ENCODE assay signal across 8 cellular contexts in the genomic region with DNA sequence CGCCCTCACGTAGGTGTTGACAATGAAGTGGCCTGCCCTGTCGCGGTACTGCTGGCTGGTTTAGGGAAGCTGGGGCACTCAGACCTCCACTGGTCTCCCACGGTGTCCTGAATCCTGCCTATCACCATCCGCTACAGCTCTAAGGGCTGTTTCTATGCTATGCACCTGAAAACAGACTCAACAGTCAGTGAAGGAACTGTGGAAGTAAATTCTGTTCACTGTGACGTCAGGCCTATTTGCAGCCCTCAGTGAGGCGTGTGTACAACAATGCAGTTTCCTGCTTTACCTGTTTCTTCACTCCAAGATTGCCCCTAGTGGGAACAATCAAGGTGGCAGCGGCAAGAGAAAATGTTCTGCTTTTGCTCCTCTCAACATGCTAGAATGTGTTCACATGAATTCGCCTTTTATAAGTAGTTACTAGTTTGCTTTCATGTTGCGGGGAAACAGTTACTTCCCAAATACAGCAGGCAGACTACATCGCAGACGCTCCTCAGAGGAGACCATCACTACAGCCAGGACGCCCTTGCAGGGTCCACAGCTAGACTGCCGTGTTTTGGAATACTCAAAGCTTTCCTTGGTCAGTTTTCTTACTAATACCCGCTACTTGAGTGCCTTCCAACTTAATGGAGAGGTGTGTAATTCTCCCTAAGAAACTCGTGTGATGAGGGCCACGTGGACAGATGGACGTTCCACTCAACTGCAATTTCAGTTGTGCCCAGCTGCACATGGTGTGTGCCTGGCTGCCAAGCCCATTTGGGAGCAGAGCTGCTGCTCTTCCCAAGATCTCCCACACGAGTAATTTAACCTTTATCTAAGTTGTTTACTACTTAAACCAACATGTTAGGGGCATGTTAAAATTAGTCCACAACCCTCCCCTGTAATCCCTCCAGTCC. TPM values are rescaled to one million over a fixed set of nuclear protein-coding genes. Genes with fewer than 3 reads are reported as not detected.
DNase-seq lines count a peak whose midpoint lies in the region; ATAC-seq, FAIRE-seq and TF ChIP-seq lines count a peak whose summit lies in the region.

No MANE protein-coding gene starts in this region.

- no peaks in the 10 kb centered on the region for H3K9me3 ChIP-seq in keratinocyte (ENCODE audit: control insufficient read depth, low read depth, low read length)

- ATAC-seq in HG03432 (IDR thresholded peaks at IDR 0.05; ENCODE audit: unreplicated experiment) (peak; percentile 14), GM18517 (IDR thresholded peaks at IDR 0.05; ENCODE audit: unreplicated experiment) (no peak)

- H3K27ac ChIP-seq in keratinocyte (ENCODE audit: control insufficient read depth, insufficient read depth, low read length) (peak overlapping the region; percentile 45), coronary artery (no peak overlapping the region)

- H3K4me1 ChIP-seq in keratinocyte (ENCODE audit: control insufficient read depth, extremely low read depth, insufficient read depth, low read length), result peaks cover 43% of the 10 kb centered on the region

- H3K9ac ChIP-seq in keratinocyte (ENCODE audit: control insufficient read depth, extremely low read depth, insufficient read depth, low read length), result no peak overlapping the region

- DNase-seq in NCI-H82 (lab: John Stamatoyannopoulos, UW) (peak; percentile 34), NCI-H82 treated with DMSO at 0.1 percent for 48 hours (lab: John Stamatoyannopoulos, UW; ENCODE audit: unreplicated experiment) (no peak), T follicular helper cell (ENCODE audit: low read depth) (peak; percentile 18), keratinocyte (ENCODE audit: low read depth, low spot score) (peak; percentile 23), coronary artery (ENCODE audit: low spot score) (no peak), lower leg skin (ENCODE audit: low spot score in 2 of 2) (no peak)

- WGBS in lower leg skin, 2 donors, result 46 to 47% methylated on average over 20 of the region's 20 CpGs

- no peak for FAIRE-seq in keratinocyte (lab: Jason Lieb, UNC)

- peaks cover 4% of the 10 kb centered on the region for H3K79me2 ChIP-seq in keratinocyte (ENCODE audit: control insufficient read depth, insufficient read depth, low read length)

- peaks cover 27 to 40% of the 10 kb centered on the region in 2 experiments for H3K36me3 ChIP-seq in keratinocyte (ENCODE audit: control insufficient read depth in 2 of 2, extremely low read depth in 1 of 2, insufficient read depth in 2 of 2, low read length in 2 of 2)

- TF ChIP-seq CTCF in keratinocyte (optimal IDR thresholded peaks at IDR 0.05 in 1 of 3, IDR thresholded peaks at IDR 0.05 in 1 of 3, conservative IDR thresholded peaks at IDR 0.05 in 1 of 3; ENCODE audit: extremely low read depth in 1 of 3, insufficient read depth in 2 of 3, low read length in 3 of 3) (peak; percentile 46 to 59 (median 47)), coronary artery (IDR thresholded peaks at IDR 0.05) (no peak), lower leg skin (IDR thresholded peaks at IDR 0.05) (no peak)

- intact Hi-C loops in lower leg skin (cut with DNase I; ENCODE audit: low total_unique reads), result no loop called here

- dilution Hi-C loops in keratinocyte (cut with MboI; ENCODE audit: extremely low pct_ligation_motif_present, low sequenced_read_pairs), result no loop called here

- H4K20me1 ChIP-seq in keratinocyte (ENCODE audit: control insufficient read depth, extremely low read depth, insufficient read depth, low read length), result peaks cover 9% of the 10 kb centered on the region

- no peaks in the 10 kb centered on the region for H3K9me1 ChIP-seq in keratinocyte (ENCODE audit: control insufficient read depth, extremely low read depth, insufficient read depth, low read length)

- no peaks in the 10 kb centered on the region for H3K27me3 ChIP-seq in keratinocyte (ENCODE audit: control insufficient read depth, extremely low read depth, insufficient read depth, low read length)

- no peak overlapping the region for H3K4me3 ChIP-seq in keratinocyte (ENCODE audit: control insufficient read depth in 2 of 3, extremely low read depth in 1 of 3, insufficient read depth in 2 of 3, low read depth in 1 of 3, low read length in 3 of 3)
- H3K4me3 ChIP-seq in coronary artery, result no peak overlapping the region
- no peak overlapping the region for H3K4me3 ChIP-seq in lower leg skin (ENCODE audit: low read depth, poor library complexity, severe bottlenecking)

- H2AFZ ChIP-seq in keratinocyte (ENCODE audit: control insufficient read depth, low read length), result no peak overlapping the region

- TF ChIP-seq POLR2A in lower leg skin (IDR thresholded peaks at IDR 0.05), result no peak

- peak overlapping the region; percentile 38 for H3K4me2 ChIP-seq in keratinocyte (ENCODE audit: control insufficient read depth, extremely low read depth, insufficient read depth, low read depth, low read length)

RNA-seq across cellular contexts. Expression of a gene that starts 25.4 kb away (rescaled TPM):
- 11.1 to 19.3 TPM (median 14.2 TPM) in 3 replicates for polyA plus RNA-seq in keratinocyte
- 15.1 TPM for polyA plus RNA-seq in keratinocyte (2011; ENCODE audit: low read depth)
- polyA plus RNA-seq in keratinocyte (2011; cell fraction: cytosol; rRNA removed), result 8.5 and 10.2 TPM in 2 replicates
- polyA plus RNA-seq in keratinocyte (2011; cell fraction: nucleus; rRNA removed), result 47.2 and 48.5 TPM in 2 replicates
- 15.8 and 19.5 TPM in 2 replicates for polyA plus RNA-seq in keratinocyte (2012; ENCODE audit: low replicate concordance)
- 15.5 to 24.0 TPM (median 22.7 TPM) in 3 replicates for polyA minus RNA-seq in keratinocyte
- 9.8 TPM for polyA minus RNA-seq in keratinocyte (2011; cell fraction: cytosol; rRNA and poly(A)+ RNA removed)
- polyA minus RNA-seq in keratinocyte (2011; cell fraction: nucleus; rRNA and poly(A)+ RNA removed), result 28.4 and 41.6 TPM in 2 replicates
- total RNA-seq in lower leg skin, result 100 to 1,000 TPM in 1 of 4 donors, 10 to 100 TPM in 3; 54.2 to 105 (median 70.7) TPM

RNA-seq across cellular contexts. Expression of a gene that starts 37.0 kb away (rescaled TPM):
- polyA plus RNA-seq in keratinocyte, result 20.7 to 27.9 TPM (median 23.7 TPM) in 3 replicates
- polyA plus RNA-seq in keratinocyte (2011; ENCODE audit: low read depth), result 24.2 TPM
- 21.9 and 23.8 TPM in 2 replicates for polyA plus RNA-seq in keratinocyte (2011; cell fraction: cytosol; rRNA removed)
- 20.3 and 22.4 TPM in 2 replicates for polyA plus RNA-seq in keratinocyte (2011; cell fraction: nucleus; rRNA removed)
- 24.1 and 35.8 TPM in 2 replicates for polyA plus RNA-seq in keratinocyte (2012; ENCODE audit: low replicate concordance)
- 26.7 to 29.3 TPM (median 28.8 TPM) in 3 replicates for polyA minus RNA-seq in keratinocyte
- polyA minus RNA-seq in keratinocyte (2011; cell fraction: cytosol; rRNA and poly(A)+ RNA removed), result 18.8 TPM
- polyA minus RNA-seq in keratinocyte (2011; cell fraction: nucleus; rRNA and poly(A)+ RNA removed), result 11.2 and 16.0 TPM in 2 replicates
- 10 to 100 TPM; 39.6 to 59.3 (median 44.2) TPM for total RNA-seq in lower leg skin

RNA-seq across cellular contexts. Expression of a gene that starts 39.3 kb away (rescaled TPM):
- 9.9 to 14.6 TPM (median 14.5 TPM) in 3 replicates for polyA plus RNA-seq in keratinocyte
- 17.4 TPM for polyA plus RNA-seq in keratinocyte (2011; ENCODE audit: low read depth)
- 10.9 and 13.6 TPM in 2 replicates for polyA plus RNA-seq in keratinocyte (2011; cell fraction: cytosol; rRNA removed)
- 10.4 and 11.7 TPM in 2 replicates for polyA plus RNA-seq in keratinocyte (2011; cell fraction: nucleus; rRNA removed)
- polyA plus RNA-seq in keratinocyte (2012; ENCODE audit: low replicate concordance), result 9.6 and 10.0 TPM in 2 replicates
- polyA minus RNA-seq in keratinocyte, result 1.1 to 6.7 TPM (median 5.7 TPM) in 3 replicates
- polyA minus RNA-seq in keratinocyte (2011; cell fraction: cytosol; rRNA and poly(A)+ RNA removed), result 18.0 TPM
- polyA minus RNA-seq in keratinocyte (2011; cell fraction: nucleus; rRNA and poly(A)+ RNA removed), result 2.8 and 4.6 TPM in 2 replicates
- 10 to 100 TPM; 12.1 to 13.9 (median 13.1) TPM for total RNA-seq in lower leg skin

RNA-seq across cellular contexts. Expression of a gene that starts 51.6 kb away (rescaled TPM):
- polyA plus RNA-seq in keratinocyte, result 0.02 to 0.09 TPM in 2 of 3 replicates, not detected in the other
- polyA plus RNA-seq in keratinocyte (2011; ENCODE audit: low read depth), result not detected
- not detected in 2 replicates for polyA plus RNA-seq in keratinocyte (2011; cell fraction: cytosol; rRNA removed)
- polyA plus RNA-seq in keratinocyte (2011; cell fraction: nucleus; rRNA removed), result 0.06 and 0.08 TPM in 2 replicates
- 0.04 TPM in 1 of 2 replicates, not detected in the other for polyA plus RNA-seq in keratinocyte (2012; ENCODE audit: low replicate concordance)
- not detected in 3 replicates for polyA minus RNA-seq in keratinocyte
- not detected for polyA minus RNA-seq in keratinocyte (2011; cell fraction: cytosol; rRNA and poly(A)+ RNA removed)
- polyA minus RNA-seq in keratinocyte (2011; cell fraction: nucleus; rRNA and poly(A)+ RNA removed), result not detected in 2 replicates
- 1 to 10 TPM in 2 of 4 donors, under 1 TPM in 2; 0.46 to 1.1 (median 0.73) TPM for total RNA-seq in lower leg skin

Comparison
In these comparisons a context has a peak if more than half of its experiments do, and no peak if none do; other contexts are left out.
1. DNase-seq: peak in NCI-H82 (single experiment), T follicular helper cell (single experiment) and keratinocyte (single experiment); none in NCI-H82 treated with DMSO at 0.1 percent for 48 hours (single experiment), coronary artery (single experiment) and lower leg skin (0 of 2).
2. CTCF ChIP-seq: peak in keratinocyte (3 of 3); none in coronary artery (single experiment) and lower leg skin (0 of 3).